ENCODE assay signal across 18 cellular contexts in the genomic region with DNA sequence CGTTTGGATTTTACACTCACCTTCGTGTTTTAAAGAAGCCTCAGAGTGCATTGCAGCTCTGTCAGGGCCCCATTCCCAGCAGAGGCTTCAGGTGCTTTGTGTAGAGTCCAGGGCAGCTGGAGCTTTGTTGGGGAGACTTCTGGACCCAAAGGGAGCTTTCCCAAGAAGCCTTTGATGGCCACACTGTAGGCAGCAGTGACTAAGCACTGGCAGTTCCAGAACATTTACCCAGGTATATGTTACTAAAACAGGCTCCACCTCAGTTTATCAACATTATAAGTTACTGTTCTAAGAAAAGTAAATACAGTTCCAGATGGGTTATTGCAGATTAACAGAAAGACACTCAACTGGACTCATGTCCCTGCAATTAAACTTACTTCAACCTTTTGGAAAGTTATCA.
DNase-seq lines count a peak whose midpoint lies in the region; ATAC-seq, FAIRE-seq and TF ChIP-seq lines count a peak whose summit lies in the region.
"Had no signal": no experiment of that assay in that cellular context is flagged by ENCODE, and none has a peak within 500 bp of the region (broad histone marks: within the 10 kb centered on the region; RNA-seq: fewer than 3 reads in every experiment).

No MANE protein-coding gene starts in this region.

- H3K27me3 ChIP-seq in colonic mucosa (no peaks in the 10 kb centered on the region), small intestine (ENCODE audit: control insufficient read depth in 2 of 2, insufficient read depth in 2 of 2, low read length in 2 of 2) (no peaks in the 10 kb centered on the region)
- H3K27me3 ChIP-seq: BLaER1 treated with 17β-estradiol and CSF1 and Interleukin-3, amounts not matched to agents 10 nM and 100 nM had no signal

- H3K36me3 ChIP-seq in colonic mucosa (no peaks in the 10 kb centered on the region), mucosa of descending colon (ENCODE audit: low read depth) (no peaks in the 10 kb centered on the region), small intestine (ENCODE audit: control insufficient read depth in 2 of 2, insufficient read depth in 2 of 2, low read length in 2 of 2) (no peaks in the 10 kb centered on the region)

- 5 to 38% (median 25%) methylated on average over 2 of the region's 2 CpGs for WGBS in small intestine, 3 donors

- in situ Hi-C loops in Caki2 (cut with HindIII; ENCODE audit: low pct_unique_long_range_greater_than_20kb, low sequenced_read_pairs), result no loop called here

- peaks cover 11% of the 10 kb centered on the region for H3K4me1 Mint-ChIP-seq in T-helper 17 cell

- TF ChIP-seq CTCF in colonic mucosa (IDR thresholded peaks at IDR 0.05) (no peak), mucosa of descending colon (IDR thresholded peaks at IDR 0.05) (no peak)

- H3K9me3 ChIP-seq in colonic mucosa (no peaks in the 10 kb centered on the region), mucosa of descending colon (no peaks in the 10 kb centered on the region), small intestine (ENCODE audit: control insufficient read depth, low read depth) (no peaks in the 10 kb centered on the region), T-helper 17 cell (ENCODE audit: control insufficient read depth, low read length, poor library complexity, severe bottlenecking) (no peaks in the 10 kb centered on the region)
- H3K9me3 ChIP-seq: BLaER1 treated with 17β-estradiol and CSF1 and Interleukin-3, amounts not matched to agents 10 nM and 100 nM had no signal

- H3K36me3 Mint-ChIP-seq in T-helper 17 cell (ENCODE audit: low read depth), result no peaks in the 10 kb centered on the region

- H3K4me3 Mint-ChIP-seq in T-helper 17 cell, result no peak overlapping the region
- H3K4me3 Mint-ChIP-seq: CD4-positive, alpha-beta T cell had no signal

- H3K27ac ChIP-seq in colonic mucosa, result peak overlapping the region; percentile 74
- H3K27ac ChIP-seq in small intestine (ENCODE audit: low read depth in 1 of 2, low read length in 1 of 2), result no peak overlapping the region
- H3K27ac ChIP-seq: BLaER1 treated with 17β-estradiol and CSF1 and Interleukin-3, amounts not matched to agents 10 nM and 100 nM; HL-60 had no signal

- H3K4me3 ChIP-seq in colonic mucosa (no peak overlapping the region), mucosa of descending colon (no peak overlapping the region), small intestine (ENCODE audit: low read depth in 1 of 2, low read length in 2 of 2) (no peak overlapping the region)
- H3K4me3 ChIP-seq: BLaER1 treated with 17β-estradiol and CSF1 and Interleukin-3, amounts not matched to agents 10 nM and 100 nM had no signal

- ATAC-seq in mucosa of descending colon (peak; percentile 90), HG03342 (IDR thresholded peaks at IDR 0.05; ENCODE audit: unreplicated experiment) (no peak), T-helper 17 cell (no peak)
- ATAC-seq: HCT116 had no signal

- H3K4me1 ChIP-seq in colonic mucosa, result peaks cover 5% of the 10 kb centered on the region
- peaks cover 24% of the 10 kb centered on the region for H3K4me1 ChIP-seq in mucosa of descending colon (ENCODE audit: low read depth)
- no peaks in the 10 kb centered on the region for H3K4me1 ChIP-seq in small intestine (ENCODE audit: control insufficient read depth in 2 of 2, insufficient read depth in 1 of 2, low read depth in 1 of 2, low read length in 1 of 2)
- H3K4me1 ChIP-seq: BLaER1 treated with 17β-estradiol and CSF1 and Interleukin-3, amounts not matched to agents 10 nM and 100 nM had no signal

- no peak overlapping the region for H3K27ac Mint-ChIP-seq in T-helper 17 cell
- H3K27ac Mint-ChIP-seq: CD4-positive, alpha-beta T cell had no signal

- intact Hi-C loops in colonic mucosa (cut with DNase I), result loop anchor here (5.0 kb wide), 1 partner anchor 165 kb away; no protein-coding TSS in a partner anchor
- intact Hi-C loops in mucosa of descending colon (cut with DNase I, micrococcal nuclease), result no loop called here

- DNase-seq in Caki2 (ENCODE audit: low read depth) (peak; percentile 40), colonic mucosa (peak; percentile 44), mucosa of descending colon (peak in 1 of 3 donors; percentile 58), small intestine (peak; percentile 35), globus pallidus (ENCODE audit: low spot score) (no peak), T-helper 17 cell (no peak), SW480 (ENCODE audit: low spot score) (no peak)
- DNase-seq: ACHN; CD4-positive, alpha-beta T cell; DMS153; DMS79 treated with DMSO at 0.1 percent for 48 hours; GDM1 had no signal

- peak overlapping the region in 1 of 2 donors; percentile 36 for H3K9ac ChIP-seq in colonic mucosa (ENCODE audit: low read depth in 2 of 2, low read length in 2 of 2)
- H3K9ac ChIP-seq: BLaER1 treated with 17β-estradiol and CSF1 and Interleukin-3, amounts not matched to agents 10 nM and 100 nM had no signal

- FAIRE-seq in small intestine (lab: Jason Lieb, UNC), result no peak
- FAIRE-seq: D721Med, GM12892 had no signal

- no peaks in the 10 kb centered on the region for H3K27me3 Mint-ChIP-seq in T-helper 17 cell
- H3K27me3 Mint-ChIP-seq: CD4-positive, alpha-beta T cell had no signal

Comparison
In these comparisons a context has a peak if more than half of its experiments do, and no peak if none do; other contexts are left out.
1. DNase-seq: peak in Caki2 (single experiment), colonic mucosa (single experiment) and small intestine (single experiment); none in globus pallidus (single experiment), T-helper 17 cell (0 of 3) and SW480 (single experiment).